ENCODE assay signal across 24 cellular contexts in the genomic region with DNA sequence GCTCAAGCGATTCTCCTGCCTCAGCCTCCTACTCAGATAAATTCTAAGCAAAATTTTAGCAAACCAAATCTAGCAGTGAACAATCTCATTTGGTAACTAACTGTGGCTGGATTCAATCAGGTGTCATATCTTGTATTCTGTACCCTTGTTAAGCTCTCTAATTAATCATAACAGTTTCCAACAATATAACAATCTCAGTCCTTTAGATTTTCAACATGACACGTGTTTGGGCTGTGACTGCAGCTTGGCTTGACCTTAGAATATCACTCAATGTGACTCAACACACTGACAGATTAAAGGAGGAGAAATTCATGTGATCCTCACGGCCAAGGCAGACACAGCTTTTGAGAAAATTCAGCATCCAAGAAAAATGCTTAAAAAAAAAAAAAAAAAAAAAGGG.
A peak's percentile ranks its signal among the peaks of the same experiment; 100 is the strongest.
DNase-seq lines count a peak whose midpoint lies in the region; ATAC-seq and TF ChIP-seq lines count a peak whose summit lies in the region.
"Had no signal": no experiment of that assay in that cellular context is flagged by ENCODE, and none has a peak within 500 bp of the region (broad histone marks: within the 10 kb centered on the region; RNA-seq: fewer than 3 reads in every experiment).

No MANE protein-coding gene starts in this region.

- no peak for TF ChIP-seq CTCF in choroid plexus epithelial cell (conservative IDR thresholded peaks at IDR 0.05; ENCODE audit: low read depth, low read length)

- H4K91ac ChIP-seq in mesenchymal stem cell (ENCODE audit: low read length), result no peak overlapping the region

- H3K27me3 ChIP-seq in mesenchymal stem cell (ENCODE audit: control insufficient read depth in 1 of 2, insufficient read depth in 1 of 2, low read length in 2 of 2), result peaks cover 0 to 23% of the 10 kb centered on the region in 2 experiments
- H3K27me3 ChIP-seq: heart left ventricle, sigmoid colon, upper lobe of right lung had no signal

- H2BK15ac ChIP-seq in mesenchymal stem cell (ENCODE audit: low read depth, poor library complexity, severe bottlenecking), result no peak overlapping the region

- H3K4me2 ChIP-seq in mesenchymal stem cell (ENCODE audit: low read length, poor library complexity, severe bottlenecking), result no peak overlapping the region

- no peak for ATAC-seq in HG03108 (IDR thresholded peaks at IDR 0.05; ENCODE audit: unreplicated experiment)
- ATAC-seq: heart left ventricle, left lobe of liver, SK-N-SH treated with all-trans-retinoic acid at 6 μM for 48 hours, upper lobe of right lung had no signal

- H3K4me1 ChIP-seq in mesenchymal stem cell (ENCODE audit: control insufficient read depth, insufficient read depth, low read depth, low read length), result no peaks in the 10 kb centered on the region
- H3K4me1 ChIP-seq: sigmoid colon, upper lobe of right lung had no signal

- no peak overlapping the region for H3K4ac ChIP-seq in mesenchymal stem cell (ENCODE audit: low read depth in 1 of 2, low read length in 2 of 2)

- peaks cover 4% of the 10 kb centered on the region for H3K9me3 ChIP-seq in mesenchymal stem cell (ENCODE audit: control insufficient read depth, low read length)
- H3K9me3 ChIP-seq: heart left ventricle, sigmoid colon, upper lobe of right lung had no signal

- H3K27ac ChIP-seq in mesenchymal stem cell (ENCODE audit: low read length, poor library complexity, severe bottlenecking), result no peak overlapping the region
- H3K27ac ChIP-seq: heart left ventricle, RWPE1, upper lobe of right lung, VCaP had no signal

- H3K4me3 ChIP-seq in choroid plexus epithelial cell (ENCODE audit: low read depth, low read length) (no peak overlapping the region), mesenchymal stem cell (ENCODE audit: insufficient read depth in 1 of 2, low read depth in 1 of 2, low read length in 2 of 2) (no peak overlapping the region)
- H3K4me3 ChIP-seq: heart left ventricle, sigmoid colon, upper lobe of right lung had no signal

- no peak overlapping the region for H3K18ac ChIP-seq in mesenchymal stem cell (ENCODE audit: low read depth in 1 of 2, low read length in 2 of 2)

- peak; percentile 10 for DNase-seq in COLO829 (ENCODE audit: low spot score)
- peak; percentile 3 for DNase-seq in HT1080 (ENCODE audit: low read depth)
- peak; percentile 21 for DNase-seq in choroid plexus epithelial cell (ENCODE audit: low read depth)
- peak; percentile 80 for DNase-seq in mesenchymal stem cell
- DNase-seq in dermis blood vessel endothelial cell, result no peak
- no peak for DNase-seq in DMS153 treated with DMSO at 0.1 percent for 48 hours (lab: John Stamatoyannopoulos, UW; ENCODE audit: unreplicated experiment)
- DNase-seq in NCI-H1436 (lab: John Stamatoyannopoulos, UW), result no peak
- DNase-seq: ACHN; activated CD4-positive, alpha-beta T cell treated with anti-CD3 and anti-CD28 coated beads, Interleukin-2, amount 50 U/mL, for 1 hour; activated naive CD8-positive, alpha-beta T cell treated with anti-CD3 and anti-CD28 coated beads for 36 hours; effector memory CD4-positive, alpha-beta T cell; GDM1; Karpas-422; NCI-H1092; NCI-H2081 treated with DMSO at 0.1 percent for 48 hours; NCI-H510A treated with DMSO at 0.1 percent for 48 hours; upper lobe of right lung had no signal

- no peak overlapping the region for H2AFZ ChIP-seq in mesenchymal stem cell (ENCODE audit: low read depth, low read length)

- H3K9ac ChIP-seq in mesenchymal stem cell (ENCODE audit: low read length), result peak overlapping the region; percentile 60

- H3K79me1 ChIP-seq in mesenchymal stem cell (replicated peaks; ENCODE audit: low read length, poor library complexity, severe bottlenecking), result no peaks in the 10 kb centered on the region

- no peak overlapping the region for H2AK5ac ChIP-seq in mesenchymal stem cell (ENCODE audit: low read length, severe bottlenecking)

- WGBS in mesenchymal stem cell, result 74% methylated on average over 3 of the region's 3 CpGs

- H3K36me3 ChIP-seq in mesenchymal stem cell (ENCODE audit: control insufficient read depth in 1 of 2, insufficient read depth in 2 of 2, low read depth in 1 of 2, low read length in 2 of 2), result peaks cover 6 to 13% of the 10 kb centered on the region in 2 experiments
- H3K36me3 ChIP-seq: sigmoid colon, upper lobe of right lung had no signal

- no peak overlapping the region for H3K14ac ChIP-seq in mesenchymal stem cell (ENCODE audit: low read length in 2 of 2)

- H2BK120ac ChIP-seq in mesenchymal stem cell (ENCODE audit: low read depth, low read length), result no peak overlapping the region

- H2BK5ac ChIP-seq in mesenchymal stem cell (ENCODE audit: low read depth, low read length, poor library complexity, severe bottlenecking), result no peak overlapping the region

- H3K23ac ChIP-seq in mesenchymal stem cell (ENCODE audit: low read length in 2 of 2), result no peak overlapping the region

- no peak overlapping the region for H2BK12ac ChIP-seq in mesenchymal stem cell (ENCODE audit: low read length in 2 of 2)

- no peak overlapping the region for H4K8ac ChIP-seq in mesenchymal stem cell (ENCODE audit: low read length)

Comparison
In these comparisons a context has a peak if more than half of its experiments do, and no peak if none do; other contexts are left out.
1. DNase-seq: peak in COLO829 (single experiment), HT1080 (single experiment), choroid plexus epithelial cell (single experiment) and mesenchymal stem cell (single experiment); none in dermis blood vessel endothelial cell (single experiment), DMS153 treated with DMSO at 0.1 percent for 48 hours (single experiment) and NCI-H1436 (single experiment).